ENCODE assay signal across 9 cellular contexts in genomic region chr14:104724981-104725771, GRCh38. TPM values are rescaled to one million over a fixed set of nuclear protein-coding genes. Genes with fewer than 3 reads are reported as not detected.
A peak's percentile ranks its signal among the peaks of the same experiment; 100 is the strongest.
DNase-seq lines count a peak whose midpoint lies in the region; ATAC-seq, FAIRE-seq and TF ChIP-seq lines count a peak whose summit lies in the region.
"Had no signal": no experiment of that assay in that cellular context is flagged by ENCODE, and none has a peak within 500 bp of the region (broad histone marks: within the 10 kb centered on the region; RNA-seq: fewer than 3 reads in every experiment).

No MANE protein-coding gene starts in this region.

- FAIRE-seq in D721Med (lab: Jason Lieb, UNC) = no peak

- no peak for DNase-seq in D721Med (ENCODE audit: insufficient read length, low spot score)
- DNase-seq in NCI-H1694 treated with DMSO at 0.1 percent for 48 hours (lab: John Stamatoyannopoulos, UW) = peak; percentile 32
- DNase-seq in chondrocyte (ENCODE audit: low spot score) = no peak
- no peak for DNase-seq in left lung
- peak; percentile 58 to 92 for DNase-seq in tibial artery
- no peak for DNase-seq in ureter (ENCODE audit: low spot score)

- H3K4me3 Mint-ChIP-seq in chondrocyte (ENCODE audit: unreplicated experiment) = peak overlapping the region; percentile 40

- no peaks in the 10 kb centered on the region for H3K9me3 Mint-ChIP-seq in chondrocyte (ENCODE audit: low read depth)

- H3K9me3 ChIP-seq in left lung (no peaks in the 10 kb centered on the region), tibial artery (no peaks in the 10 kb centered on the region)
- H3K9me3 ChIP-seq: SJSA1 had no signal

- H3K4me3 ChIP-seq in left lung = no peak overlapping the region
- H3K4me3 ChIP-seq in tibial artery = peak overlapping the region; percentile 66 to 78

- H3K27ac ChIP-seq in left lung (no peak overlapping the region), tibial artery (peak overlapping the region; percentile 82 to 83)
- H3K27ac ChIP-seq: SJSA1 had no signal

- intact Hi-C loops in left lung (cut with DNase I) (no loop called here), tibial artery (cut with DNase I; ENCODE audit: low total_unique reads) (no loop called here)

- TF ChIP-seq CTCF in D721Med (IDR thresholded peaks at IDR 0.05; ENCODE audit: insufficient read depth, missing control alignments) = peak; percentile 7
- TF ChIP-seq CTCF in chondrocyte (IDR thresholded peaks at IDR 0.05) = peak; percentile 59
- no peak for TF ChIP-seq CTCF in left lung (IDR thresholded peaks at IDR 0.05)
- TF ChIP-seq CTCF in tibial artery (IDR thresholded peaks at IDR 0.05) = peak; percentile 25 to 31

- H3K27me3 Mint-ChIP-seq in chondrocyte (ENCODE audit: low read depth) = peaks cover 3% of the 10 kb centered on the region

- H3K36me3 Mint-ChIP-seq in chondrocyte (ENCODE audit: low read depth) = peaks cover 4% of the 10 kb centered on the region

- H3K4me1 ChIP-seq in left lung (peaks cover 9 to 28% of the 10 kb centered on the region in 2 donors), tibial artery (peaks cover 7 to 82% (median 69%) of the 10 kb centered on the region in 4 donors)

- H3K36me3 ChIP-seq in left lung (peaks cover 0 to under 1% of the 10 kb centered on the region in 2 donors), tibial artery (peaks cover 0 to under 1% (median under 1%) of the 10 kb centered on the region in 3 donors)

- H3K27ac Mint-ChIP-seq in chondrocyte (ENCODE audit: unreplicated experiment) = no peak overlapping the region

- H3K27me3 ChIP-seq in left lung (peaks cover 0 to 8% of the 10 kb centered on the region in 2 donors), tibial artery (no peaks in the 10 kb centered on the region)

- ATAC-seq in left lung (peak; percentile 4), GM18502 (IDR thresholded peaks at IDR 0.05; ENCODE audit: poor library complexity, unreplicated experiment) (no peak), GM21717 (IDR thresholded peaks at IDR 0.05; ENCODE audit: unreplicated experiment) (no peak)

- peaks cover 25% of the 10 kb centered on the region for H3K4me1 Mint-ChIP-seq in chondrocyte (ENCODE audit: low read depth)

RNA-seq across cellular contexts. Expression of gene ADSS1, which starts 1.1 kb away (rescaled TPM):
- 7.1 to 9.9 TPM (median 7.9 TPM) in 3 replicates for total RNA-seq in chondrocyte
- 1 to 10 TPM; 5.2 to 5.3 TPM for total RNA-seq in left lung
- total RNA-seq in ureter = 11.0 TPM

RNA-seq across cellular contexts. Expression of gene SIVA1, which starts 27.8 kb away (rescaled TPM):
- total RNA-seq in chondrocyte = 47.0 to 54.9 TPM (median 47.4 TPM) in 3 replicates
- 10 to 100 TPM; 59.2 to 69.5 TPM for total RNA-seq in left lung
- total RNA-seq in ureter = 56.5 TPM

RNA-seq across cellular contexts. Expression of gene INF2, which starts 35.8 kb away (rescaled TPM):
- 117 to 152 TPM (median 121 TPM) in 3 replicates for total RNA-seq in chondrocyte
- total RNA-seq in left lung = 100 to 1,000 TPM; 111 to 120 TPM
- 81.6 TPM for total RNA-seq in ureter

Comparison
In these comparisons a context has a peak if more than half of its experiments do, and no peak if none do; other contexts are left out.
1. DNase-seq: peak in NCI-H1694 treated with DMSO at 0.1 percent for 48 hours (single experiment) and tibial artery (2 of 2); none in D721Med (single experiment), chondrocyte (single experiment), left lung (0 of 2) and ureter (single experiment).
2. CTCF ChIP-seq: peak in D721Med (single experiment), chondrocyte (single experiment) and tibial artery (2 of 2); none in left lung (0 of 2).
3. H3K27ac ChIP-seq: peak in tibial artery (2 of 2); none in left lung (0 of 2).
4. H3K4me3 ChIP-seq: peak in tibial artery (2 of 2); none in left lung (0 of 2).